In the genomic region with DNA sequence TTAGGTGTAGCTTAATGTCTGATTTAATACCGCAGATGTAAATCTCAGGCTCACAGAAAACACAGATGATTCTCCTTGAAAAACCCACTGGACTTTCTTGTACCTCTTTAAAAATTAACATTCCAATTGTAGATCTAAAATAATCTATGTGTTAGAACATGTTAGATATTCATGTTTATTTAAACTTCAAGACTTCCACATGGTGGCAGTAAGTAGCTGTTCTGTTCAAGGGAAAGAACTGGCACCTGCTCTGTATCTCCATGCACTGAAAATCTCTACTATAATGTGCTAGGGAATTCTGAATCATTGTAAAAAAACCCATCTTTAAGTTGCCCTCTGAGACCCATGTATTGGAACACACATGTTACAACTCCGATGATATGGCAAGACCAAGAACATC, we compare ENCODE assay signal across 8 cellular contexts.
A peak's percentile ranks its signal among the peaks of the same experiment; 100 is the strongest.
DNase-seq lines count a peak whose midpoint lies in the region; ATAC-seq and TF ChIP-seq lines count a peak whose summit lies in the region.

No MANE protein-coding gene starts in this region.

- intact Hi-C loops in lower leg skin (cut with DNase I; ENCODE audit: low total_unique reads), result no loop called here

- H3K4me3 ChIP-seq in astrocyte of the spinal cord (ENCODE audit: low read depth, low read length), result no peak overlapping the region
- H3K4me3 ChIP-seq in mesendoderm (ENCODE audit: low read length), result no peak overlapping the region
- no peak overlapping the region for H3K4me3 ChIP-seq in lower leg skin (ENCODE audit: low read depth, poor library complexity, severe bottlenecking)

- TF ChIP-seq POLR2A in lower leg skin (IDR thresholded peaks at IDR 0.05), result no peak

- H2AK5ac ChIP-seq in mesendoderm (ENCODE audit: low read length), result no peak overlapping the region

- H3K79me1 ChIP-seq in mesendoderm (ENCODE audit: low read length), result no peaks in the 10 kb centered on the region

- no peak overlapping the region for H3K23ac ChIP-seq in mesendoderm (ENCODE audit: low read length)

- no peaks in the 10 kb centered on the region for H3K4me1 ChIP-seq in mesendoderm (ENCODE audit: control insufficient read depth, low read depth, low read length)

- H3K27ac ChIP-seq in mesendoderm (ENCODE audit: low read depth, low read length), result no peak overlapping the region

- TF ChIP-seq CTCF in astrocyte of the spinal cord (IDR thresholded peaks at IDR 0.05; ENCODE audit: low read depth, low read length) (peak; percentile 29), lower leg skin (IDR thresholded peaks at IDR 0.05) (no peak)

- WGBS in mesendoderm (ENCODE audit: extremely low coverage, insufficient coverage, low lambda C conversion rate), result no CpG with 5 or more reads among the region's 2 CpGs
- WGBS in lower leg skin, 2 donors, result 72 to 74% methylated on average over 2 of the region's 2 CpGs

- in situ Hi-C loops in astrocyte of the spinal cord (cut with HindIII; ENCODE audit: low sequenced_read_pairs), result no loop called here

- no peak overlapping the region for H2BK120ac ChIP-seq in mesendoderm (ENCODE audit: low read depth, low read length)

- no peak overlapping the region for H3K4ac ChIP-seq in mesendoderm (ENCODE audit: low read depth, low read length)

- H3K27me3 ChIP-seq in mesendoderm (ENCODE audit: insufficient read depth, low read length, poor library complexity), result no peaks in the 10 kb centered on the region

- no peak overlapping the region for H4K8ac ChIP-seq in mesendoderm (ENCODE audit: low read depth, low read length)

- no peaks in the 10 kb centered on the region for H3K36me3 ChIP-seq in mesendoderm (ENCODE audit: control insufficient read depth, insufficient read depth, low read length)

- no peak overlapping the region for H2BK5ac ChIP-seq in mesendoderm (ENCODE audit: low read length)

- no peak overlapping the region for H2BK15ac ChIP-seq in mesendoderm (replicated peaks; ENCODE audit: low read depth)

- no peaks in the 10 kb centered on the region for H3K79me2 ChIP-seq in mesendoderm (ENCODE audit: control insufficient read depth, insufficient read depth, low read length)

- no peak overlapping the region for H3K9ac ChIP-seq in mesendoderm (ENCODE audit: low read length)

- no peak overlapping the region for H3K18ac ChIP-seq in mesendoderm (ENCODE audit: low read length)

- ATAC-seq in HG03469 (IDR thresholded peaks at IDR 0.05; ENCODE audit: unreplicated experiment) (no peak), HG03175 (IDR thresholded peaks at IDR 0.05; ENCODE audit: unreplicated experiment) (no peak)

- peak; percentile 19 for DNase-seq in DMS53 treated with DMSO at 0.1 percent for 48 hours (lab: John Stamatoyannopoulos, UW; ENCODE audit: unreplicated experiment)
- peak; percentile 37 for DNase-seq in NAMALWA (ENCODE audit: low spot score)
- DNase-seq in astrocyte of the spinal cord (ENCODE audit: low read depth, low spot score), result peak; percentile 53
- peak; percentile 46 for DNase-seq in mesendoderm
- DNase-seq in lower leg skin (ENCODE audit: low spot score in 2 of 2), result no peak
- DNase-seq in GDM1 (lab: John Stamatoyannopoulos, UW), result no peak

- no peak overlapping the region for H3K56ac ChIP-seq in mesendoderm (ENCODE audit: low read length)

- H3K4me2 ChIP-seq in mesendoderm (ENCODE audit: low read length), result no peak overlapping the region

- no peak overlapping the region for H4K5ac ChIP-seq in mesendoderm (ENCODE audit: low read length)

Comparison
In these comparisons a context has a peak if more than half of its experiments do, and no peak if none do; other contexts are left out.
1. DNase-seq: peak in DMS53 treated with DMSO at 0.1 percent for 48 hours (single experiment), NAMALWA (single experiment), astrocyte of the spinal cord (single experiment) and mesendoderm (single experiment); none in lower leg skin (0 of 2) and GDM1 (single experiment).